In the genomic region with DNA sequence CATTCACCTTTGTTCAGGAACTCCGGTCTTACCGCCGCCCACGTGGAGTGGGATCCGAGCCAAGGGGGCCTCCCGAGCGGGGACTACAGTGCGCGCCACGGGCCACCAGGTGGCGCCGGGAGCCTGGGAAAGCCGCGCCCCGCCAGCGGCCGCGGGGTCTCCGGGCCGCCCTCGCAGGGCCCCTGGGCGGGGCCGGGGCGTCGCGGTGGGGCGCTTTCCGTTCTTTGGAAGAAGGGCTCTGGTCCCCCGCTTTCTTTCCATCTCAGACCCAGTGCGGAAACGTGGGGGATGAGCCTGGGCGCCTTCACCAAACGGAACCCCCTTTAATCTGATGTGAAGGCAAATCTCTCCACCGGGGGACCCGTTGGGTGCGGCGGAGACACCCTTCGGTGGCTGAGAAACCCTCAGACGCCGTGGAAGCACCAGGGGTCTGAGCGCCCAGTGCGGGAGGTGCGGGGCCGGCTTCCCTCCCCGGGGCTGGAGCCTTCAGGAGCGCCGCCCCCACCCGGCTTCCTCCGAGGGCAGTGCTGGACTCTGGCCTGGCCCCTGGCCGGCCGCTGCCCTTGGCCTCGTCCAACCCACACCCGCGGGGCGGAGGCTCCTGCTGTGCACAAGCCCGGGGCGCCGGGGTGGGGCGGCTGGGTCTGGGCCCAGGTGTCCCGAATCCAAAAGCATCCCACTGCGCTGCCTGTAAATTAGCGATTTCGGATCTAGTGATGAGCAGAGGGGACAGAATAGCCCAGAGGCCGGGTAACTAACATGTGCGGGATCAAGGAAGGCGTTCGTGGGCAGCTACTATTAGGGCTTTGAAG, we compare ENCODE assay signal across 8 cellular contexts. TPM values are rescaled to one million over a fixed set of nuclear protein-coding genes. Genes with fewer than 3 reads are reported as not detected.
DNase-seq lines count a peak whose midpoint lies in the region; ATAC-seq and TF ChIP-seq lines count a peak whose summit lies in the region.

No MANE protein-coding gene starts in this region.

- DNase-seq in DMS53 treated with DMSO at 0.1 percent for 48 hours (lab: John Stamatoyannopoulos, UW; ENCODE audit: unreplicated experiment) = peak; percentile 89
- DNase-seq in HuH-7 (ENCODE audit: low spot score) = peak; percentile 89
- peak; percentile 72 for DNase-seq in RPMI7951 (ENCODE audit: low read depth)
- DNase-seq in activated T-helper 9 cell treated with anti-CD3 and anti-CD28 coated beads, Interleukin-2, amount 50 U/mL, for 16 hours (ENCODE audit: low read depth) = peak; percentile 86
- peak; percentile 50 for DNase-seq in fibroblast of the conjunctiva (ENCODE audit: low read depth)
- DNase-seq in nephron progenitor cell = peak; percentile 86
- DNase-seq in stimulated activated naive CD8-positive, alpha-beta T cell treated with anti-CD3 and anti-CD28 coated beads, Interleukin-15, Interleukin-2, amounts not matched to agents 100 U/mL and 50 U/mL, for 24 hours = peak; percentile 92

- H3K4me3 Mint-ChIP-seq in nephron progenitor cell = peak overlapping the region; percentile 72

- no peaks in the 10 kb centered on the region for H3K36me3 Mint-ChIP-seq in nephron progenitor cell (ENCODE audit: low read depth)

- H3K4me1 Mint-ChIP-seq in nephron progenitor cell = peaks cover 15% of the 10 kb centered on the region

- peaks cover 13% of the 10 kb centered on the region for H3K27me3 Mint-ChIP-seq in nephron progenitor cell (ENCODE audit: low read depth, poor library complexity)

- peak; percentile 71 for TF ChIP-seq CTCF in nephron progenitor cell (IDR thresholded peaks at IDR 0.05)

- peak; percentile 91 for ATAC-seq in GM21515 (IDR thresholded peaks at IDR 0.05; ENCODE audit: unreplicated experiment)
- ATAC-seq in stimulated activated naive CD8-positive, alpha-beta T cell treated with anti-CD3 and anti-CD28 coated beads, Interleukin-15, Interleukin-2, amounts not matched to agents 100 U/mL and 50 U/mL, for 24 hours = peak; percentile 96

- no peak overlapping the region for H3K27ac Mint-ChIP-seq in nephron progenitor cell

- no peaks in the 10 kb centered on the region for H3K9me3 Mint-ChIP-seq in nephron progenitor cell

RNA-seq across cellular contexts. Expression of a gene that starts 44.6 kb away (rescaled TPM):
- 41.4 and 49.5 TPM in 2 replicates for total RNA-seq in RPMI7951 (2014; rRNA removed; shearing (Covaris generic))

Comparison
In these comparisons a context has a peak if more than half of its experiments do, and no peak if none do; other contexts are left out.
1. Peak in every context shown above with its lines: DNase-seq and ATAC-seq.